ENCODE assay signal across 17 cellular contexts in genomic region chr10:61958311-61958710, GRCh38. TPM values are rescaled to one million over a fixed set of nuclear protein-coding genes. Genes with fewer than 3 reads are reported as not detected.
DNase-seq lines count a peak whose midpoint lies in the region; ATAC-seq and TF ChIP-seq lines count a peak whose summit lies in the region.
"Had no signal": no experiment of that assay in that cellular context is flagged by ENCODE, and none has a peak within 500 bp of the region (broad histone marks: within the 10 kb centered on the region; RNA-seq: fewer than 3 reads in every experiment).

No MANE protein-coding gene starts in this region.

- CTCF ChIA-PET in activated CD4-positive, alpha-beta memory T cell treated with anti-CD3 and anti-CD28 coated beads for 36 hours (lab: Charles Lee): interaction anchor here (1.1 to 1.2 kb wide), 2 partner anchors 9 to 61 kb away, joined by 4 read pairs; no protein-coding TSS in a partner anchor
- CTCF ChIA-PET in activated CD4-positive, alpha-beta memory T cell treated with anti-CD3 and anti-CD28 coated beads, Interleukin-2, amount 10 ng/mL, durations not matched to agents 7 days and 5 days (lab: Charles Lee): no interaction called here
- CTCF ChIA-PET in mammary epithelial cell (lab: Charles Lee; ENCODE audit: low non-redundant PET): no interaction called here

- H3K27me3 Mint-ChIP-seq in activated CD4-positive, alpha-beta memory T cell treated with anti-CD3 and anti-CD28 coated beads for 36 hours: no peaks in the 10 kb centered on the region
- H3K27me3 Mint-ChIP-seq in activated CD4-positive, alpha-beta memory T cell treated with anti-CD3 and anti-CD28 coated beads, Interleukin-2, amount 10 ng/mL, durations not matched to agents 7 days and 5 days: no peaks in the 10 kb centered on the region
- H3K27me3 Mint-ChIP-seq in CD4-positive, CD25-positive, alpha-beta regulatory T cell: no peaks in the 10 kb centered on the region
- H3K27me3 Mint-ChIP-seq in T-helper 17 cell (no peaks in the 10 kb centered on the region), memory B cell (no peaks in the 10 kb centered on the region)

- peaks cover 81% of the 10 kb centered on the region for H3K4me1 Mint-ChIP-seq in activated CD4-positive, alpha-beta memory T cell treated with anti-CD3 and anti-CD28 coated beads for 36 hours (ENCODE audit: low read depth)
- peaks cover 70% of the 10 kb centered on the region for H3K4me1 Mint-ChIP-seq in activated CD4-positive, alpha-beta memory T cell treated with anti-CD3 and anti-CD28 coated beads, Interleukin-2, amount 10 ng/mL, durations not matched to agents 7 days and 5 days
- H3K4me1 Mint-ChIP-seq in CD4-positive, CD25-positive, alpha-beta regulatory T cell: peaks cover 28 to 75% (median 56%) of the 10 kb centered on the region in 4 donors
- H3K4me1 Mint-ChIP-seq in T-helper 17 cell (peaks cover 26% of the 10 kb centered on the region), memory B cell (peaks cover 49% of the 10 kb centered on the region)

- TF ChIP-seq CTCF in mammary epithelial cell (conservative IDR thresholded peaks at IDR 0.05 in 1 of 2, IDR thresholded peaks at IDR 0.05 in 1 of 2; ENCODE audit: extremely low read depth in 1 of 2, insufficient read depth in 1 of 2, low read depth in 1 of 2, low read length in 2 of 2): no peak

- no TSS peak for BruUV-seq in mammary epithelial cell (replicated peaks; lab: Mats Ljungman, UMichigan)

- H3K27ac Mint-ChIP-seq in activated CD4-positive, alpha-beta memory T cell treated with anti-CD3 and anti-CD28 coated beads for 36 hours: peak overlapping the region; percentile 38
- H3K27ac Mint-ChIP-seq in activated CD4-positive, alpha-beta memory T cell treated with anti-CD3 and anti-CD28 coated beads, Interleukin-2, amount 10 ng/mL, durations not matched to agents 7 days and 5 days: no peak overlapping the region
- H3K27ac Mint-ChIP-seq in CD4-positive, CD25-positive, alpha-beta regulatory T cell: peak overlapping the region in 2 of 3 donors; percentile 41 to 46
- H3K27ac Mint-ChIP-seq in T-helper 17 cell (peak overlapping the region; percentile 57), memory B cell (peak overlapping the region; percentile 91)

- POLR2A ChIA-PET in activated CD4-positive, alpha-beta memory T cell treated with anti-CD3 and anti-CD28 coated beads for 36 hours (lab: Charles Lee): interaction anchor here (0.9 to 1.1 kb wide), 2 partner anchors 10 to 64 kb away, joined by 3 to 4 read pairs; no protein-coding TSS in a partner anchor
- POLR2A ChIA-PET in activated CD4-positive, alpha-beta memory T cell treated with anti-CD3 and anti-CD28 coated beads, Interleukin-2, amount 10 ng/mL, durations not matched to agents 7 days and 5 days (lab: Charles Lee): interaction anchor here (0.6 to 8.1 kb wide), 5 partner anchors 9 to 57 kb away, joined by 3 to 92 read pairs (median 5); partner anchors contain the start of gene ARID5B

- no peak for ATAC-seq in CD4-positive, CD25-positive, alpha-beta regulatory T cell (ENCODE audit: low read depth in 2 of 2)
- ATAC-seq in T-helper 17 cell (no peak), memory B cell (ENCODE audit: low read depth) (no peak)

- H3K27me3 ChIP-seq in CD4-positive, CD25-positive, alpha-beta regulatory T cell (ENCODE audit: control insufficient read depth, insufficient read depth, low read length): no peaks in the 10 kb centered on the region
- no peaks in the 10 kb centered on the region for H3K27me3 ChIP-seq in mammary epithelial cell (ENCODE audit: insufficient read depth, low read length)

- H3K4me3 ChIP-seq in CD4-positive, CD25-positive, alpha-beta regulatory T cell (ENCODE audit: low read depth, low read length): no peak overlapping the region
- no peak overlapping the region for H3K4me3 ChIP-seq in mammary epithelial cell (replicated peaks in 1 of 3; ENCODE audit: insufficient read depth in 1 of 3, low read depth in 2 of 3, low read length in 3 of 3)

- 98% methylated on average over 8 of the region's 12 CpGs for WGBS in mammary epithelial cell (ENCODE audit: low coverage, missing lambda C conversion rate)

- no peak overlapping the region for H3K9ac ChIP-seq in mammary epithelial cell (ENCODE audit: insufficient read depth, low read length)
- H3K9ac ChIP-seq: KMS-11 had no signal

- peaks cover 71% of the 10 kb centered on the region for H3K36me3 Mint-ChIP-seq in activated CD4-positive, alpha-beta memory T cell treated with anti-CD3 and anti-CD28 coated beads for 36 hours
- H3K36me3 Mint-ChIP-seq in activated CD4-positive, alpha-beta memory T cell treated with anti-CD3 and anti-CD28 coated beads, Interleukin-2, amount 10 ng/mL, durations not matched to agents 7 days and 5 days (ENCODE audit: low read depth): peaks cover 62% of the 10 kb centered on the region
- peaks cover 36% of the 10 kb centered on the region for H3K36me3 Mint-ChIP-seq in CD4-positive, CD25-positive, alpha-beta regulatory T cell
- peaks cover 5% of the 10 kb centered on the region for H3K36me3 Mint-ChIP-seq in T-helper 17 cell (ENCODE audit: low read depth)
- H3K36me3 Mint-ChIP-seq in memory B cell: peaks cover 29% of the 10 kb centered on the region

- intact Hi-C loops in activated CD4-positive, alpha-beta memory T cell treated with anti-CD3 and anti-CD28 coated beads for 36 hours (cut with micrococcal nuclease): no loop called here
- intact Hi-C loops in mammary epithelial cell (cut with micrococcal nuclease): no loop called here

- H4K20me1 ChIP-seq in mammary epithelial cell (ENCODE audit: insufficient read depth, low read length): no peaks in the 10 kb centered on the region

- no peaks in the 10 kb centered on the region for H3K9me3 Mint-ChIP-seq in activated CD4-positive, alpha-beta memory T cell treated with anti-CD3 and anti-CD28 coated beads for 36 hours
- H3K9me3 Mint-ChIP-seq in activated CD4-positive, alpha-beta memory T cell treated with anti-CD3 and anti-CD28 coated beads, Interleukin-2, amount 10 ng/mL, durations not matched to agents 7 days and 5 days: no peaks in the 10 kb centered on the region
- H3K9me3 Mint-ChIP-seq in CD4-positive, CD25-positive, alpha-beta regulatory T cell: no peaks in the 10 kb centered on the region
- no peaks in the 10 kb centered on the region for H3K9me3 Mint-ChIP-seq in memory B cell

- in situ Hi-C loops in mammary epithelial cell (cut with MboI; ENCODE audit: low sequenced_read_pairs in 2 of 2): no loop called here

- H3K9me3 ChIP-seq in CD4-positive, CD25-positive, alpha-beta regulatory T cell (ENCODE audit: control insufficient read depth in 2 of 2, low read length in 2 of 2): no peaks in the 10 kb centered on the region
- H3K9me3 ChIP-seq in T-helper 17 cell (ENCODE audit: control insufficient read depth, low read length, poor library complexity, severe bottlenecking) (no peaks in the 10 kb centered on the region), mammary epithelial cell (replicated peaks; ENCODE audit: insufficient read depth, low read length) (no peaks in the 10 kb centered on the region)

- H2AFZ ChIP-seq in mammary epithelial cell (ENCODE audit: low read depth, low read length): no peak overlapping the region

- H3K4me3 Mint-ChIP-seq in activated CD4-positive, alpha-beta memory T cell treated with anti-CD3 and anti-CD28 coated beads for 36 hours: no peak overlapping the region
- no peak overlapping the region for H3K4me3 Mint-ChIP-seq in activated CD4-positive, alpha-beta memory T cell treated with anti-CD3 and anti-CD28 coated beads, Interleukin-2, amount 10 ng/mL, durations not matched to agents 7 days and 5 days
- H3K4me3 Mint-ChIP-seq in CD4-positive, CD25-positive, alpha-beta regulatory T cell: no peak overlapping the region
- H3K4me3 Mint-ChIP-seq in T-helper 17 cell: no peak overlapping the region
- H3K4me3 Mint-ChIP-seq in memory B cell: no peak overlapping the region

- H3K79me2 ChIP-seq in mammary epithelial cell (ENCODE audit: insufficient read depth, low read length): no peaks in the 10 kb centered on the region

- no peak overlapping the region for H3K27ac ChIP-seq in CD4-positive, CD25-positive, alpha-beta regulatory T cell (ENCODE audit: insufficient read depth, low read length, poor library complexity, severe bottlenecking)
- no peak overlapping the region for H3K27ac ChIP-seq in mammary epithelial cell (ENCODE audit: insufficient read depth, low read depth, low read length)
- H3K27ac ChIP-seq: C4-2B, KMS-11 had no signal

- no peak for DNase-seq in activated CD4-positive, alpha-beta memory T cell treated with anti-CD3 and anti-CD28 coated beads for 36 hours
- DNase-seq in activated CD4-positive, alpha-beta memory T cell treated with anti-CD3 and anti-CD28 coated beads, Interleukin-2, amount 10 ng/mL, durations not matched to agents 7 days and 5 days: no peak
- DNase-seq in CD4-positive, CD25-positive, alpha-beta regulatory T cell: no peak
- DNase-seq in T-helper 17 cell (no peak), memory B cell (ENCODE audit: low spot score in 2 of 2) (no peak), mammary epithelial cell (no peak), DMS53 treated with DMSO at 0.1 percent for 48 hours (lab: John Stamatoyannopoulos, UW; ENCODE audit: unreplicated experiment) (no peak), HPDE6-E6E7 (ENCODE audit: extremely low spot score) (no peak)
- DNase-seq: 8988T, DMS53, GOT3, NCI-H1092, NCI-H1694 treated with DMSO at 0.1 percent for 48 hours, NCI-H446, Right ventricle myocardium superior had no signal

- H3K36me3 ChIP-seq in CD4-positive, CD25-positive, alpha-beta regulatory T cell (ENCODE audit: control insufficient read depth, insufficient read depth, low read length): peaks cover 25% of the 10 kb centered on the region
- no peaks in the 10 kb centered on the region for H3K36me3 ChIP-seq in mammary epithelial cell (ENCODE audit: insufficient read depth, low read length)

- dilution Hi-C loops in mammary epithelial cell (cut with HindIII; ENCODE audit: low sequenced_read_pairs): no loop called here

- H3K4me2 ChIP-seq in mammary epithelial cell (ENCODE audit: insufficient read depth, low read depth, low read length): no peak overlapping the region
- H3K4me2 ChIP-seq: KMS-11 had no signal

- peaks cover 28% of the 10 kb centered on the region for H3K4me1 ChIP-seq in CD4-positive, CD25-positive, alpha-beta regulatory T cell (ENCODE audit: control insufficient read depth, insufficient read depth, low read length, poor library complexity, severe bottlenecking)
- H3K4me1 ChIP-seq in mammary epithelial cell (ENCODE audit: insufficient read depth, low read length): no peaks in the 10 kb centered on the region

RNA-seq across cellular contexts. Expression of gene ARID5B, which starts 56.8 kb away (rescaled TPM):
- total RNA-seq in activated CD4-positive, alpha-beta memory T cell treated with anti-CD3 and anti-CD28 coated beads for 36 hours: 10 to 100 TPM; 79.4 to 79.6 TPM
- total RNA-seq in activated CD4-positive, alpha-beta memory T cell treated with anti-CD3 and anti-CD28 coated beads, Interleukin-2, amount 10 ng/mL, durations not matched to agents 7 days and 5 days: 10 to 100 TPM; 71.1 to 73.9 TPM
- total RNA-seq in CD4-positive, CD25-positive, alpha-beta regulatory T cell: 169 TPM
- 10 to 100 TPM; 58.1 to 67.2 (median 62.5) TPM for polyA plus RNA-seq in CD4-positive, CD25-positive, alpha-beta regulatory T cell
- total RNA-seq in T-helper 17 cell: 10 to 100 TPM; 58.2 to 67.6 TPM
- total RNA-seq in mammary epithelial cell: 10 to 100 TPM; 13.8 to 33.5 TPM
- 4.0 TPM for polyA plus RNA-seq in mammary epithelial cell
- polyA minus RNA-seq in mammary epithelial cell: 19.7 TPM
